ENCODE assay signal across 8 cellular contexts in genomic region chr7:30505174-30505697, GRCh38. TPM values are rescaled to one million over a fixed set of nuclear protein-coding genes. Genes with fewer than 3 reads are reported as not detected.
DNase-seq lines count a peak whose midpoint lies in the region; ATAC-seq, FAIRE-seq and TF ChIP-seq lines count a peak whose summit lies in the region.

No MANE protein-coding gene starts in this region.

- peaks cover 28 to 32% (median 31%) of the 10 kb centered on the region in 4 donors for H3K4me1 Mint-ChIP-seq in CD4-positive, alpha-beta memory T cell
- H3K4me1 Mint-ChIP-seq in activated T-helper 17 cell treated with anti-CD3 and anti-CD28 coated beads, Interleukin-2, amount 50 U/mL, for 72 hours: peaks cover 24% of the 10 kb centered on the region

- POLR2A ChIA-PET in CD4-positive, alpha-beta memory T cell (lab: Charles Lee; ENCODE audit: partially characterized antibody): interaction anchor here (0.8 to 3.6 kb wide), 2 partner anchors 26 to 223 kb away, joined by 3 to 21 read pairs; partner anchors contain the start of gene NOD1

- no peaks in the 10 kb centered on the region for H3K27me3 ChIP-seq in CD4-positive, alpha-beta memory T cell (ENCODE audit: insufficient read depth, low read length)
- no peaks in the 10 kb centered on the region for H3K27me3 ChIP-seq in keratinocyte (ENCODE audit: control insufficient read depth, extremely low read depth, insufficient read depth, low read length)
- H3K27me3 ChIP-seq in testis: no peaks in the 10 kb centered on the region

- CTCF ChIA-PET in CD4-positive, alpha-beta memory T cell (lab: Charles Lee; ENCODE audit: partially characterized antibody): no interaction called here

- H3K9ac ChIP-seq in keratinocyte (ENCODE audit: control insufficient read depth, extremely low read depth, insufficient read depth, low read length): peak overlapping the region; percentile 92

- H3K27ac ChIP-seq in CD4-positive, alpha-beta memory T cell (ENCODE audit: low read depth, low read length): peak overlapping the region; percentile 72
- H3K27ac ChIP-seq in keratinocyte (ENCODE audit: control insufficient read depth, insufficient read depth, low read length): peak overlapping the region; percentile 84
- H3K27ac ChIP-seq in testis: peak overlapping the region; percentile 94 to 96

- H3K4me3 Mint-ChIP-seq in CD4-positive, alpha-beta memory T cell: peak overlapping the region; percentile 90 to 96 (median 94)
- H3K4me3 Mint-ChIP-seq in activated T-helper 17 cell treated with anti-CD3 and anti-CD28 coated beads, Interleukin-2, amount 50 U/mL, for 72 hours: peak overlapping the region; percentile 82

- no peak for FAIRE-seq in keratinocyte (lab: Jason Lieb, UNC)

- H4K20me1 ChIP-seq in keratinocyte (ENCODE audit: control insufficient read depth, extremely low read depth, insufficient read depth, low read length): no peaks in the 10 kb centered on the region

- no peaks in the 10 kb centered on the region for H3K9me1 ChIP-seq in keratinocyte (ENCODE audit: control insufficient read depth, extremely low read depth, insufficient read depth, low read length)

- peaks cover 41% of the 10 kb centered on the region for H3K79me2 ChIP-seq in keratinocyte (ENCODE audit: control insufficient read depth, insufficient read depth, low read length)

- dilution Hi-C loops in keratinocyte (cut with MboI; ENCODE audit: extremely low pct_ligation_motif_present, low sequenced_read_pairs): no loop called here

- H3K4me3 ChIP-seq in CD4-positive, alpha-beta memory T cell (ENCODE audit: low read length in 2 of 2): peak overlapping the region; percentile 96 to 97
- peak overlapping the region; percentile 74 to 93 (median 93) for H3K4me3 ChIP-seq in keratinocyte (ENCODE audit: control insufficient read depth in 2 of 3, extremely low read depth in 1 of 3, insufficient read depth in 2 of 3, low read depth in 1 of 3, low read length in 3 of 3)
- peak overlapping the region; percentile 74 to 96 for H3K4me3 ChIP-seq in testis

- peak overlapping the region; percentile 76 to 98 (median 94) for H3K27ac Mint-ChIP-seq in CD4-positive, alpha-beta memory T cell
- peak overlapping the region; percentile 80 for H3K27ac Mint-ChIP-seq in activated T-helper 17 cell treated with anti-CD3 and anti-CD28 coated beads, Interleukin-2, amount 50 U/mL, for 72 hours

- intact Hi-C loops in CD4-positive, alpha-beta memory T cell (cut with micrococcal nuclease): loop anchor here (1.0 to 2.0 kb wide), 5 partner anchors 156 to 478 kb away; partner anchors contain the start of genes FKBP14 and ZNRF2
- intact Hi-C loops in testis (cut with DNase I; ENCODE audit: low total_unique reads): no loop called here

- no peaks in the 10 kb centered on the region for H3K9me3 Mint-ChIP-seq in CD4-positive, alpha-beta memory T cell
- no peaks in the 10 kb centered on the region for H3K9me3 Mint-ChIP-seq in activated T-helper 17 cell treated with anti-CD3 and anti-CD28 coated beads, Interleukin-2, amount 50 U/mL, for 72 hours

- peak overlapping the region; percentile 78 for H2AFZ ChIP-seq in keratinocyte (ENCODE audit: control insufficient read depth, low read length)

- TF ChIP-seq CTCF in keratinocyte (optimal IDR thresholded peaks at IDR 0.05 in 1 of 3, IDR thresholded peaks at IDR 0.05 in 1 of 3, conservative IDR thresholded peaks at IDR 0.05 in 1 of 3; ENCODE audit: extremely low read depth in 1 of 3, insufficient read depth in 2 of 3, low read length in 3 of 3): peak in 1 of 3 experiments; percentile 15
- no peak for TF ChIP-seq CTCF in testis (IDR thresholded peaks at IDR 0.05)
- TF ChIP-seq CTCF in GM13977 (IDR thresholded peaks at IDR 0.05; ENCODE audit: extremely low read depth, insufficient read depth, missing control alignments): no peak

- H3K4me1 ChIP-seq in CD4-positive, alpha-beta memory T cell (ENCODE audit: insufficient read depth, low read length): peaks cover 26% of the 10 kb centered on the region
- peaks cover 45% of the 10 kb centered on the region for H3K4me1 ChIP-seq in keratinocyte (ENCODE audit: control insufficient read depth, extremely low read depth, insufficient read depth, low read length)
- H3K4me1 ChIP-seq in testis: peaks cover 7% of the 10 kb centered on the region

- no peaks in the 10 kb centered on the region for H3K36me3 ChIP-seq in CD4-positive, alpha-beta memory T cell (ENCODE audit: insufficient read depth, low read length)
- H3K36me3 ChIP-seq in keratinocyte (ENCODE audit: control insufficient read depth in 2 of 2, extremely low read depth in 1 of 2, insufficient read depth in 2 of 2, low read length in 2 of 2) (peaks cover 0 to 4% of the 10 kb centered on the region in 2 experiments), testis (ENCODE audit: low read depth, missing control alignments) (no peaks in the 10 kb centered on the region)

- in situ Hi-C loops in GM13977 (cut with MboI; ENCODE audit: low pct_unique_long_range_greater_than_20kb, low sequenced_read_pairs, unreplicated experiment): no loop called here

- DNase-seq in CD4-positive, alpha-beta memory T cell: peak in 1 of 5 donors; percentile 5
- DNase-seq in keratinocyte (ENCODE audit: low read depth, low spot score): no peak
- no peak for DNase-seq in testis
- no peak for DNase-seq in HuH-7.5 (ENCODE audit: low spot score)
- DNase-seq in GM13977 (ENCODE audit: low spot score): no peak
- no peak for DNase-seq in NCI-H1694 (lab: John Stamatoyannopoulos, UW)

- 6 to 12% methylated on average over 18 to 19 of the region's 19 CpGs for WGBS in testis, 2 donors

- peaks cover 4 to 11% of the 10 kb centered on the region in 2 donors for H3K36me3 Mint-ChIP-seq in CD4-positive, alpha-beta memory T cell
- H3K36me3 Mint-ChIP-seq in activated T-helper 17 cell treated with anti-CD3 and anti-CD28 coated beads, Interleukin-2, amount 50 U/mL, for 72 hours (ENCODE audit: low read depth): peaks cover 32% of the 10 kb centered on the region

- no peaks in the 10 kb centered on the region for H3K27me3 Mint-ChIP-seq in CD4-positive, alpha-beta memory T cell
- H3K27me3 Mint-ChIP-seq in activated T-helper 17 cell treated with anti-CD3 and anti-CD28 coated beads, Interleukin-2, amount 50 U/mL, for 72 hours: no peaks in the 10 kb centered on the region

- TF ChIP-seq POLR2A in testis (IDR thresholded peaks at IDR 0.05): no peak

- H3K4me2 ChIP-seq in keratinocyte (ENCODE audit: control insufficient read depth, extremely low read depth, insufficient read depth, low read depth, low read length): peak overlapping the region; percentile 100

- no peaks in the 10 kb centered on the region for H3K9me3 ChIP-seq in CD4-positive, alpha-beta memory T cell (ENCODE audit: control insufficient read depth in 1 of 2, low read length in 2 of 2)
- H3K9me3 ChIP-seq in keratinocyte (ENCODE audit: control insufficient read depth, low read depth, low read length): no peaks in the 10 kb centered on the region
- H3K9me3 ChIP-seq in testis: no peaks in the 10 kb centered on the region

- ATAC-seq in HG02840 (IDR thresholded peaks at IDR 0.05; ENCODE audit: low FRiP score, unreplicated experiment): peak; percentile 19
- no peak for ATAC-seq in activated T-helper 17 cell treated with anti-CD3 and anti-CD28 coated beads, Interleukin-2, amount 50 U/mL, for 72 hours (replicated peaks)

RNA-seq across cellular contexts. Expression of gene GGCT, which starts 0.6 kb away (rescaled TPM):
- 10 to 100 TPM; 11.0 to 11.9 TPM for total RNA-seq in CD4-positive, alpha-beta memory T cell
- polyA plus RNA-seq in CD4-positive, alpha-beta memory T cell: 10 to 100 TPM; 19.7 to 23.2 TPM
- total RNA-seq in activated T-helper 17 cell treated with anti-CD3 and anti-CD28 coated beads, Interleukin-2, amount 50 U/mL, for 72 hours: 10 to 100 TPM; 35.5 to 68.3 TPM
- polyA plus RNA-seq in keratinocyte: 28.2 to 59.8 TPM (median 44.5 TPM) in 3 replicates
- 198 TPM for polyA plus RNA-seq in keratinocyte (2011; ENCODE audit: low read depth)
- polyA plus RNA-seq in keratinocyte (2011; cell fraction: cytosol; rRNA removed): 33.0 and 38.0 TPM in 2 replicates
- 12.6 and 21.0 TPM in 2 replicates for polyA plus RNA-seq in keratinocyte (2011; cell fraction: nucleus; rRNA removed)
- 48.5 and 133 TPM in 2 replicates for polyA plus RNA-seq in keratinocyte (2012; ENCODE audit: low replicate concordance)
- 6.1 to 7.5 TPM (median 6.6 TPM) in 3 replicates for polyA minus RNA-seq in keratinocyte
- 13.4 TPM for polyA minus RNA-seq in keratinocyte (2011; cell fraction: cytosol; rRNA and poly(A)+ RNA removed)
- 5.1 and 6.8 TPM in 2 replicates for polyA minus RNA-seq in keratinocyte (2011; cell fraction: nucleus; rRNA and poly(A)+ RNA removed)
- total RNA-seq in testis: 10 to 100 TPM; 14.7 to 17.8 TPM
- polyA plus RNA-seq in testis (ENCODE audit: insufficient read depth, low read depth, low replicate concordance): 21.8 TPM

RNA-seq across cellular contexts. Expression of gene NOD1, which starts 26.7 kb away (rescaled TPM):
- total RNA-seq in CD4-positive, alpha-beta memory T cell: 10 to 100 TPM; 20.7 to 21.3 TPM
- 1 to 10 TPM; 5.3 to 7.3 TPM for polyA plus RNA-seq in CD4-positive, alpha-beta memory T cell
- 10 to 100 TPM; 11.4 to 14.5 TPM for total RNA-seq in activated T-helper 17 cell treated with anti-CD3 and anti-CD28 coated beads, Interleukin-2, amount 50 U/mL, for 72 hours
- 3.4 to 4.3 TPM (median 3.9 TPM) in 3 replicates for polyA plus RNA-seq in keratinocyte
- polyA plus RNA-seq in keratinocyte (2011; ENCODE audit: low read depth): 1.9 TPM
- polyA plus RNA-seq in keratinocyte (2011; cell fraction: cytosol; rRNA removed): 2.0 TPM in 2 replicates
- 7.5 TPM in 2 replicates for polyA plus RNA-seq in keratinocyte (2011; cell fraction: nucleus; rRNA removed)
- 2.2 and 2.9 TPM in 2 replicates for polyA plus RNA-seq in keratinocyte (2012; ENCODE audit: low replicate concordance)
- polyA minus RNA-seq in keratinocyte: 3.5 to 5.2 TPM (median 4.4 TPM) in 3 replicates
- 1.9 TPM for polyA minus RNA-seq in keratinocyte (2011; cell fraction: cytosol; rRNA and poly(A)+ RNA removed)
- 4.5 and 8.1 TPM in 2 replicates for polyA minus RNA-seq in keratinocyte (2011; cell fraction: nucleus; rRNA and poly(A)+ RNA removed)
- total RNA-seq in testis: 10 to 100 TPM; 11.9 to 12.9 TPM
- polyA plus RNA-seq in testis (ENCODE audit: insufficient read depth, low read depth, low replicate concordance): 4.6 TPM
